8 cellular contexts compared by ENCODE assay signal in genomic region chr17:8745586-8746500, GRCh38. TPM values are rescaled to one million over a fixed set of nuclear protein-coding genes. Genes with fewer than 3 reads are reported as not detected.
DNase-seq lines count a peak whose midpoint lies in the region; ATAC-seq and TF ChIP-seq lines count a peak whose summit lies in the region.

No MANE protein-coding gene starts in this region.

- peak overlapping the region; percentile 34 for H2AFZ ChIP-seq in KMS-11 (ENCODE audit: low read depth)

- H3K9me3 ChIP-seq in WERI-Rb-1 (ENCODE audit: severe bottlenecking) (no peaks in the 10 kb centered on the region), breast epithelium (no peaks in the 10 kb centered on the region)

- POLR2A ChIA-PET in AG04449 (lab: Yijun Ruan, JAX) = interaction anchor here (0.6 to 1.0 kb wide), 3 partner anchors 117 to 362 kb away, joined by 3 to 4 read pairs (median 3); no protein-coding TSS in a partner anchor

- H3K27ac ChIP-seq in KMS-11 (no peak overlapping the region), WERI-Rb-1 (no peak overlapping the region), breast epithelium (no peak overlapping the region)

- H3K4me1 ChIP-seq in KMS-11 (ENCODE audit: low read depth, poor library complexity, severe bottlenecking) (no peaks in the 10 kb centered on the region), breast epithelium (no peaks in the 10 kb centered on the region)

- DNase-seq in AG04449 (ENCODE audit: low read depth, low spot score) (no peak), WERI-Rb-1 (peak; percentile 73), breast epithelium (ENCODE audit: low spot score in 2 of 2) (peak in 1 of 2 donors; percentile 30), inferior parietal cortex (ENCODE audit: extremely low spot score) (peak; percentile 46)
- DNase-seq in stimulated activated CD4-positive, alpha-beta T cell treated with anti-CD3 and anti-CD28 coated beads, Interleukin-12 subunit alpha, Interleukin-12 subunit beta, amount 100 ng/mL, for 4 hours = peak; percentile 81

- H4K20me1 ChIP-seq in KMS-11 (ENCODE audit: insufficient read depth) = no peaks in the 10 kb centered on the region

- H3K4me3 ChIP-seq in AG04449 (ENCODE audit: low read depth, low read length) (peak overlapping the region; percentile 61), KMS-11 (IDR thresholded peaks at IDR 0.05; ENCODE audit: insufficient read depth, low read depth, low read length) (no peak overlapping the region), WERI-Rb-1 (ENCODE audit: low read depth, low read length) (peak overlapping the region; percentile 89), breast epithelium (peak overlapping the region; percentile 56 to 66 (median 63))

- no peaks in the 10 kb centered on the region for H3K79me2 ChIP-seq in KMS-11 (ENCODE audit: insufficient read depth, low read depth)

- H3K4me2 ChIP-seq in KMS-11 = 0 out of 2 replicates have a peak overlapping the region, but pooled peaks have one; percentile 29

- intact Hi-C loops in breast epithelium (cut with DNase I; ENCODE audit: low total_unique reads) = loop anchor here (10.0 kb wide), 1 partner anchor 341 kb away; no protein-coding TSS in a partner anchor

- peak overlapping the region; percentile 44; the same call in 1 of the 2 replicates for H3K9ac ChIP-seq in KMS-11

- H3K36me3 ChIP-seq in KMS-11 (ENCODE audit: insufficient read depth) (no peaks in the 10 kb centered on the region), WERI-Rb-1 (no peaks in the 10 kb centered on the region), breast epithelium (no peaks in the 10 kb centered on the region)

- H3K27me3 ChIP-seq in KMS-11 (ENCODE audit: insufficient read depth, low read depth) (no peaks in the 10 kb centered on the region), WERI-Rb-1 (ENCODE audit: insufficient read depth, low read depth, severe bottlenecking) (no peaks in the 10 kb centered on the region), breast epithelium (no peaks in the 10 kb centered on the region)

- ATAC-seq in GM19023 (IDR thresholded peaks at IDR 0.05; ENCODE audit: unreplicated experiment) (peak; percentile 62), HG03135 (IDR thresholded peaks at IDR 0.05; ENCODE audit: unreplicated experiment) (no peak)

- CTCF ChIA-PET in AG04449 (lab: Yijun Ruan, JAX) = interaction anchor here (0.5 to 4.7 kb wide), 63 partner anchors 9 to 776 kb away, joined by 3 to 50 read pairs (median 4); no protein-coding TSS in a partner anchor

- no peak for TF ChIP-seq POLR2A in breast epithelium (IDR thresholded peaks at IDR 0.05)

- TF ChIP-seq CTCF in AG04449 (IDR thresholded peaks at IDR 0.05; ENCODE audit: insufficient read depth, low read length, missing control alignments) = peak; percentile 82
- peak; percentile 33; the same call in 1 of the 2 replicates for TF ChIP-seq CTCF in KMS-11 (conservative IDR thresholded peaks at IDR 0.05; ENCODE audit: low read depth, low read length)
- TF ChIP-seq CTCF in WERI-Rb-1 (IDR thresholded peaks at IDR 0.05; ENCODE audit: low read depth, low read length) = peak; percentile 83
- peak; percentile 73 to 77 (median 75) for TF ChIP-seq CTCF in breast epithelium (IDR thresholded peaks at IDR 0.05)

RNA-seq across cellular contexts. Expression of gene CCDC42, which starts 1.2 kb away (rescaled TPM):
- total RNA-seq in breast epithelium = not detected

RNA-seq across cellular contexts. Expression of gene SPDYE4, which starts 12.5 kb away (rescaled TPM):
- total RNA-seq in breast epithelium = not detected

RNA-seq across cellular contexts. Expression of gene MFSD6L, which starts 53.3 kb away (rescaled TPM):
- total RNA-seq in breast epithelium = under 1 TPM; 0.48 to 0.98 (median 0.59) TPM

Comparison
In these comparisons a context has a peak if more than half of its experiments do, and no peak if none do; other contexts are left out.
1. CTCF ChIP-seq: peak in every context shown above with its lines; median percentile 83 in WERI-Rb-1; 82 in AG04449; 75 in breast epithelium; 33 in KMS-11.